1 cellular context compared by ENCODE assay signal in the genomic region with DNA sequence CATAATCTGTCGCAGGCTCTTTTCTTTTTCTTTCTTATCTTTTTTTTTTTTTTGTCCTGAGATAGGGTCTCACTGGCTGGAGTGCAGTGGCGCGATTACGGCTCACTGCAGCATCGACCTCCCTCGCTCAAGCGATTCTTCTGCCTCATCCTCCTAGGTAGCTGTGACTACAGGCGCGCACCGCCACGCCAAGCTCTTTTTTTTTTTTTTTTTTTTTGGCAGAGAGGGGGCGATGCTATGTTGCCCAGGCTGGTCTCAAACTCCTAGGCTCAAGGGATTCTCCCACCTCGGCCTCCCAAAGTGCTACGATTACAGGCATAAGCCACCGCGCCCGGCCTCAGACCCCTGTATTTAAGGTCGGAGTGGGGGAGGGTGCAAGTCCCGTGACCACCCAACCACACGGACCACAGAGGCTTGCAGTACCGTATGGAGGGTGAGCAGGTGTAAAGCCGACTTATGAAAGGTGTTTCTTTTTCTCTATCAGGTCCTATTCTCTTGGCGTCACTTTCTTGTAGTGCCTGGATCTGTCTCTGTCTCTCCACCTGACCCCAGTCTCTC.
TF ChIP-seq lines count a peak whose summit lies in the region.

No MANE protein-coding gene starts in this region.

TF ChIP-seq in HCT116, 20 proteins besides CTCF, POLR2A, EP300 and RAD21:
- no peak for TF ChIP-seq EZH2phosphoT487 (IDR thresholded peaks at IDR 0.05; ENCODE audit: borderline replicate concordance)
- TF ChIP-seq SIN3A (IDR thresholded peaks at IDR 0.05; ENCODE audit: low read depth): no peak
- TF ChIP-seq EZH2 (IDR thresholded peaks at IDR 0.05): no peak
- TF ChIP-seq SRF (IDR thresholded peaks at IDR 0.05; ENCODE audit: low read depth): no peak
- TF ChIP-seq CEBPB (IDR thresholded peaks at IDR 0.05; ENCODE audit: low read depth): no peak
- TF ChIP-seq JUND (IDR thresholded peaks at IDR 0.05): no peak
- no peak for TF ChIP-seq YY1 (IDR thresholded peaks at IDR 0.05; ENCODE audit: extremely low read depth, insufficient replicate concordance, low read depth, low read length)
- no peak for TF ChIP-seq TCF7L2 (IDR thresholded peaks at IDR 0.05; ENCODE audit: borderline replicate concordance, extremely low read depth, insufficient read depth, insufficient read length)
- TF ChIP-seq, protein P1, sequence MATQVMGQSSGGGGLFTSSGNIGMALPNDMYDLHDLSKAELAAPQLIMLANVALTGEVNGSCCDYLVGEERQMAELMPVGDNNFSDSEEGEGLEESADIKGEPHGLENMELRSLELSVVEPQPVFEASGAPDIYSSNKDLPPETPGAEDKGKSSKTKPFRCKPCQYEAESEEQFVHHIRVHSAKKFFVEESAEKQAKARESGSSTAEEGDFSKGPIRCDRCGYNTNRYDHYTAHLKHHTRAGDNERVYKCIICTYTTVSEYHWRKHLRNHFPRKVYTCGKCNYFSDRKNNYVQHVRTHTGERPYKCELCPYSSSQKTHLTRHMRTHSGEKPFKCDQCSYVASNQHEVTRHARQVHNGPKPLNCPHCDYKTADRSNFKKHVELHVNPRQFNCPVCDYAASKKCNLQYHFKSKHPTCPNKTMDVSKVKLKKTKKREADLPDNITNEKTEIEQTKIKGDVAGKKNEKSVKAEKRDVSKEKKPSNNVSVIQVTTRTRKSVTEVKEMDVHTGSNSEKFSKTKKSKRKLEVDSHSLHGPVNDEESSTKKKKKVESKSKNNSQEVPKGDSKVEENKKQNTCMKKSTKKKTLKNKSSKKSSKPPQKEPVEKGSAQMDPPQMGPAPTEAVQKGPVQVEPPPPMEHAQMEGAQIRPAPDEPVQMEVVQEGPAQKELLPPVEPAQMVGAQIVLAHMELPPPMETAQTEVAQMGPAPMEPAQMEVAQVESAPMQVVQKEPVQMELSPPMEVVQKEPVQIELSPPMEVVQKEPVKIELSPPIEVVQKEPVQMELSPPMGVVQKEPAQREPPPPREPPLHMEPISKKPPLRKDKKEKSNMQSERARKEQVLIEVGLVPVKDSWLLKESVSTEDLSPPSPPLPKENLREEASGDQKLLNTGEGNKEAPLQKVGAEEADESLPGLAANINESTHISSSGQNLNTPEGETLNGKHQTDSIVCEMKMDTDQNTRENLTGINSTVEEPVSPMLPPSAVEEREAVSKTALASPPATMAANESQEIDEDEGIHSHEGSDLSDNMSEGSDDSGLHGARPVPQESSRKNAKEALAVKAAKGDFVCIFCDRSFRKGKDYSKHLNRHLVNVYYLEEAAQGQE (IDR thresholded peaks at IDR 0.05; ENCODE audit: low read depth): no peak
- no peak for TF ChIP-seq FOSL1 (IDR thresholded peaks at IDR 0.05; ENCODE audit: low read depth)
- TF ChIP-seq ELF1 (IDR thresholded peaks at IDR 0.05; ENCODE audit: borderline replicate concordance, low read depth): no peak
- TF ChIP-seq ZNF274 (IDR thresholded peaks at IDR 0.05; ENCODE audit: low read depth, low read length): no peak
- no peak for TF ChIP-seq ZFX (IDR thresholded peaks at IDR 0.05)
- TF ChIP-seq, protein P2, sequence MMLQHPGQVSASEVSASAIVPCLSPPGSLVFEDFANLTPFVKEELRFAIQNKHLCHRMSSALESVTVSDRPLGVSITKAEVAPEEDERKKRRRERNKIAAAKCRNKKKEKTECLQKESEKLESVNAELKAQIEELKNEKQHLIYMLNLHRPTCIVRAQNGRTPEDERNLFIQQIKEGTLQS (IDR thresholded peaks at IDR 0.05): no peak
- no peak for TF ChIP-seq POLR2AphosphoS5 (IDR thresholded peaks at IDR 0.05; ENCODE audit: low read depth, low read length)
- TF ChIP-seq CBX3 (IDR thresholded peaks at IDR 0.05; ENCODE audit: low read depth): no peak
- TF ChIP-seq, protein P3, sequence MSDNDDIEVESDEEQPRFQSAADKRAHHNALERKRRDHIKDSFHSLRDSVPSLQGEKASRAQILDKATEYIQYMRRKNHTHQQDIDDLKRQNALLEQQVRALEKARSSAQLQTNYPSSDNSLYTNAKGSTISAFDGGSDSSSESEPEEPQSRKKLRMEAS (IDR thresholded peaks at IDR 0.05): no peak
- no peak for TF ChIP-seq SP1 (IDR thresholded peaks at IDR 0.05; ENCODE audit: low read depth)
